Comparison of ENCODE assay signal across 16 cellular contexts in genomic region chr4:5370286-5370685, GRCh38.
DNase-seq lines count a peak whose midpoint lies in the region; TF ChIP-seq lines count a peak whose summit lies in the region.
"Had no signal": no experiment of that assay in that cellular context is flagged by ENCODE, and none has a peak within 500 bp of the region (broad histone marks: within the 10 kb centered on the region; RNA-seq: fewer than 3 reads in every experiment).

No MANE protein-coding gene starts in this region.

- CTCF ChIA-PET in mammary epithelial cell (lab: Charles Lee; ENCODE audit: low non-redundant PET), result no interaction called here

- peak; percentile 59 for DNase-seq in AG10803 (ENCODE audit: low read depth)
- peak; percentile 68 for DNase-seq in HCEC 1CT
- peak; percentile 72 for DNase-seq in mammary epithelial cell
- DNase-seq in kidney glomerular epithelial cell (lab: John Stamatoyannopoulos, UW), result peak; percentile 44
- DNase-seq in uterus, result no peak
- DNase-seq in NCI-H748 (lab: John Stamatoyannopoulos, UW; ENCODE audit: unreplicated experiment), result no peak
- DNase-seq in effector CD8-positive, alpha-beta T cell (lab: John Stamatoyannopoulos, UW), result no peak
- DNase-seq in GM19240 (ENCODE audit: insufficient read length, low spot score), result no peak
- DNase-seq: BE2C, DMS 273 treated with DMSO at 0.1 percent for 48 hours, glutamatergic neuron, immature natural killer cell, nephron progenitor cell, RPMI8226, T-helper 1 cell, WERI-Rb-1 had no signal

- intact Hi-C loops in mammary epithelial cell (cut with micrococcal nuclease), result no loop called here
- intact Hi-C loops in uterus (cut with DNase I; ENCODE audit: low total_unique reads), result no loop called here

- peaks cover 20% of the 10 kb centered on the region for H3K4me1 ChIP-seq in mammary epithelial cell (ENCODE audit: insufficient read depth, low read length)
- no peaks in the 10 kb centered on the region for H3K4me1 ChIP-seq in uterus
- H3K4me1 ChIP-seq: BE2C had no signal

- no peaks in the 10 kb centered on the region for H3K36me3 ChIP-seq in mammary epithelial cell (ENCODE audit: insufficient read depth, low read length)
- no peaks in the 10 kb centered on the region for H3K36me3 ChIP-seq in uterus
- H3K36me3 ChIP-seq: BE2C, WERI-Rb-1 had no signal

- no peak overlapping the region for H3K9ac ChIP-seq in mammary epithelial cell (ENCODE audit: insufficient read depth, low read length)

- H3K27ac ChIP-seq in mammary epithelial cell (ENCODE audit: insufficient read depth, low read depth, low read length), result no peak overlapping the region
- no peak overlapping the region for H3K27ac ChIP-seq in uterus
- H3K27ac ChIP-seq: WERI-Rb-1 had no signal

- no peak overlapping the region for H3K4me3 ChIP-seq in AG10803 (ENCODE audit: low read length)
- no peak overlapping the region for H3K4me3 ChIP-seq in mammary epithelial cell (replicated peaks in 1 of 3; ENCODE audit: insufficient read depth in 1 of 3, low read depth in 2 of 3, low read length in 3 of 3)
- no peak overlapping the region for H3K4me3 ChIP-seq in uterus

- H3K4me2 ChIP-seq in mammary epithelial cell (ENCODE audit: insufficient read depth, low read depth, low read length), result no peak overlapping the region

- dilution Hi-C loops in mammary epithelial cell (cut with HindIII; ENCODE audit: low sequenced_read_pairs), result no loop called here

- H3K27me3 ChIP-seq in mammary epithelial cell (ENCODE audit: insufficient read depth, low read length) (no peaks in the 10 kb centered on the region), uterus (no peaks in the 10 kb centered on the region)
- H3K27me3 ChIP-seq: BE2C had no signal

- in situ Hi-C loops in mammary epithelial cell (cut with MboI; ENCODE audit: low sequenced_read_pairs in 2 of 2), result no loop called here

- TF ChIP-seq POLR2A in uterus (IDR thresholded peaks at IDR 0.05), result no peak

- no peaks in the 10 kb centered on the region for H4K20me1 ChIP-seq in mammary epithelial cell (ENCODE audit: insufficient read depth, low read length)

- WGBS in mammary epithelial cell (ENCODE audit: low coverage, missing lambda C conversion rate), result 22% methylated on average over 2 of the region's 2 CpGs

- H3K9me3 ChIP-seq in mammary epithelial cell (replicated peaks; ENCODE audit: insufficient read depth, low read length), result no peaks in the 10 kb centered on the region
- H3K9me3 ChIP-seq in uterus, result no peaks in the 10 kb centered on the region
- H3K9me3 ChIP-seq: BE2C had no signal

- H2AFZ ChIP-seq in mammary epithelial cell (ENCODE audit: low read depth, low read length), result no peak overlapping the region

- no TSS peak for BruUV-seq in mammary epithelial cell (replicated peaks; lab: Mats Ljungman, UMichigan)

- TF ChIP-seq CTCF in AG10803 (conservative IDR thresholded peaks at IDR 0.05; ENCODE audit: low read length) (no peak), mammary epithelial cell (conservative IDR thresholded peaks at IDR 0.05 in 1 of 2, IDR thresholded peaks at IDR 0.05 in 1 of 2; ENCODE audit: extremely low read depth in 1 of 2, insufficient read depth in 1 of 2, low read depth in 1 of 2, low read length in 2 of 2) (no peak), uterus (IDR thresholded peaks at IDR 0.05) (no peak)

- no peaks in the 10 kb centered on the region for H3K79me2 ChIP-seq in mammary epithelial cell (ENCODE audit: insufficient read depth, low read length)

Comparison
In these comparisons a context has a peak if more than half of its experiments do, and no peak if none do; other contexts are left out.
1. DNase-seq: peak in AG10803 (single experiment), HCEC 1CT (single experiment), mammary epithelial cell (single experiment) and kidney glomerular epithelial cell (single experiment); none in uterus (0 of 2), NCI-H748 (single experiment), effector CD8-positive, alpha-beta T cell (single experiment) and GM19240 (single experiment).